ENCODE assay signal across 1 cellular context in genomic region chr1:205121660-205122488, GRCh38.
A peak's percentile ranks its signal among the peaks of the same experiment; 100 is the strongest.
TF ChIP-seq lines count a peak whose summit lies in the region.

A gene with protein sequence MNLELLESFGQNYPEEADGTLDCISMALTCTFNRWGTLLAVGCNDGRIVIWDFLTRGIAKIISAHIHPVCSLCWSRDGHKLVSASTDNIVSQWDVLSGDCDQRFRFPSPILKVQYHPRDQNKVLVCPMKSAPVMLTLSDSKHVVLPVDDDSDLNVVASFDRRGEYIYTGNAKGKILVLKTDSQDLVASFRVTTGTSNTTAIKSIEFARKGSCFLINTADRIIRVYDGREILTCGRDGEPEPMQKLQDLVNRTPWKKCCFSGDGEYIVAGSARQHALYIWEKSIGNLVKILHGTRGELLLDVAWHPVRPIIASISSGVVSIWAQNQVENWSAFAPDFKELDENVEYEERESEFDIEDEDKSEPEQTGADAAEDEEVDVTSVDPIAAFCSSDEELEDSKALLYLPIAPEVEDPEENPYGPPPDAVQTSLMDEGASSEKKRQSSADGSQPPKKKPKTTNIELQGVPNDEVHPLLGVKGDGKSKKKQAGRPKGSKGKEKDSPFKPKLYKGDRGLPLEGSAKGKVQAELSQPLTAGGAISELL (minus strand): TSS chr1:205121978. CDS start chr1:205121873, 105 bp downstream.

TF ChIP-seq in SK-N-SH, 30 proteins besides CTCF, POLR2A, EP300 and RAD21 (continued from another document):
- TF ChIP-seq NFIC (IDR thresholded peaks at IDR 0.05; ENCODE audit: borderline replicate concordance) (no peak; the same call in 1 of the 2 replicates), RCOR1 (IDR thresholded peaks at IDR 0.05; ENCODE audit: low read length) (peak; percentile 77), MXI1 (IDR thresholded peaks at IDR 0.05; ENCODE audit: low read depth, low read length) (peak; percentile 76; the same call in 1 of the 2 replicates), YY1 (IDR thresholded peaks at IDR 0.05; ENCODE audit: low read depth) (peak; percentile 79; the same call in 1 of the 2 replicates), SIN3A (IDR thresholded peaks at IDR 0.05; ENCODE audit: borderline replicate concordance, low read depth, low read length) (peak; percentile 70), REST (IDR thresholded peaks at IDR 0.05; ENCODE audit: low read depth, low read length) (peak; percentile 69), FOSL2 (IDR thresholded peaks at IDR 0.05; ENCODE audit: borderline replicate concordance, low read depth) (peak; percentile 37; the same call in 1 of the 2 replicates), TEAD4 (IDR thresholded peaks at IDR 0.05; ENCODE audit: borderline replicate concordance, insufficient read depth) (peak; percentile 45; the same call in 1 of the 2 replicates), SMC3 (IDR thresholded peaks at IDR 0.05; ENCODE audit: low read depth, low read length) (peak; percentile 64), RXRA (IDR thresholded peaks at IDR 0.05; ENCODE audit: borderline replicate concordance, low read depth) (0 out of 2 replicates have a peak, but pooled peaks have one; percentile 38)
TF ChIP-seq in SK-N-SH: peak in this region for 20.
